9 cellular contexts compared by ENCODE assay signal in genomic region chr17:67260051-67260987, GRCh38. TPM values are rescaled to one million over a fixed set of nuclear protein-coding genes. Genes with fewer than 3 reads are reported as not detected.
DNase-seq lines count a peak whose midpoint lies in the region; TF ChIP-seq lines count a peak whose summit lies in the region.
"Had no signal": no experiment of that assay in that cellular context is flagged by ENCODE, and none has a peak within 500 bp of the region (broad histone marks: within the 10 kb centered on the region; RNA-seq: fewer than 3 reads in every experiment).

No MANE protein-coding gene starts in this region.

- intact Hi-C loops in PC-9 (cut with micrococcal nuclease; ENCODE audit: unreplicated experiment) (no loop called here), sigmoid colon (cut with DNase I) (no loop called here)

- H3K9me3 ChIP-seq in PC-9 (ENCODE audit: insufficient read depth, low read depth): no peaks in the 10 kb centered on the region
- H3K9me3 ChIP-seq in sigmoid colon: no peaks in the 10 kb centered on the region

- no peaks in the 10 kb centered on the region for H3K36me3 ChIP-seq in PC-9 (ENCODE audit: low read depth)
- H3K36me3 ChIP-seq in sigmoid colon: no peaks in the 10 kb centered on the region

- no peak for TF ChIP-seq EP300 in sigmoid colon (IDR thresholded peaks at IDR 0.05)

- WGBS in sigmoid colon, 2 donors: 15 to 46% methylated on average over 14 of the region's 14 CpGs

- peak overlapping the region; percentile 63; the same call in 1 of the 2 replicates for H2AFZ ChIP-seq in PC-9

- H3K9me2 ChIP-seq in PC-9 (ENCODE audit: insufficient read depth): no peaks in the 10 kb centered on the region

- POLR2A ChIA-PET in PC-9 (lab: Charles Lee; ENCODE audit: unreplicated experiment): no interaction called here

- peaks cover 9% of the 10 kb centered on the region; the same call in 1 of the 2 replicates for H3F3A ChIP-seq in PC-9 (ENCODE audit: insufficient read depth, low read depth)

- no peak for TF ChIP-seq POLR2A in sigmoid colon (IDR thresholded peaks at IDR 0.05)

- CTCF ChIA-PET in PC-9 (lab: Charles Lee): no interaction called here

- peak overlapping the region; percentile 20; the same call in 1 of the 2 replicates for H3K4me2 ChIP-seq in PC-9

- no peaks in the 10 kb centered on the region for H3K79me2 ChIP-seq in PC-9 (ENCODE audit: low read depth)

- H3K4me3 ChIP-seq in PC-9 (no peak overlapping the region), fibroblast of villous mesenchyme (ENCODE audit: low read depth, low read length) (no peak overlapping the region), sigmoid colon (no peak overlapping the region)

- DNase-seq in ELR (ENCODE audit: low read depth) (peak; percentile 44), PC-9 (no peak), fibroblast of villous mesenchyme (ENCODE audit: low read depth) (peak; percentile 94), sigmoid colon (peak; percentile 77), HuH-7.5 (ENCODE audit: low spot score) (no peak), substantia nigra (lab: John Stamatoyannopoulos, UW) (no peak), cerebellar cortex (ENCODE audit: low spot score) (no peak), UCSD-AML1 (lab: John Stamatoyannopoulos, UW; ENCODE audit: unreplicated experiment) (no peak)
- DNase-seq: T-cell had no signal

- no peak for TF ChIP-seq CTCF in PC-9 (conservative IDR thresholded peaks at IDR 0.05)
- TF ChIP-seq CTCF in fibroblast of villous mesenchyme (IDR thresholded peaks at IDR 0.05; ENCODE audit: insufficient read depth, low read depth, low read length): no peak
- no peak for TF ChIP-seq CTCF in sigmoid colon (IDR thresholded peaks at IDR 0.05)

- H3K27me3 ChIP-seq in PC-9 (ENCODE audit: insufficient read depth, low read depth) (no peaks in the 10 kb centered on the region), sigmoid colon (no peaks in the 10 kb centered on the region)

- BruUV-seq in PC-9 (replicated peaks; lab: Mats Ljungman, UMichigan): no TSS peak

- H3K27ac ChIP-seq in PC-9 (peak overlapping the region; percentile 5; the same call in 1 of the 2 replicates), sigmoid colon (peak overlapping the region; percentile 3 to 64 (median 46)), substantia nigra (ENCODE audit: low read depth, low read length, poor library complexity, severe bottlenecking) (no peak overlapping the region)

- peaks cover 12% of the 10 kb centered on the region for H3K4me1 ChIP-seq in PC-9 (replicated peaks; ENCODE audit: insufficient read depth)
- H3K4me1 ChIP-seq in sigmoid colon: no peaks in the 10 kb centered on the region

- no peaks in the 10 kb centered on the region for H4K20me1 ChIP-seq in PC-9 (ENCODE audit: insufficient read depth)

RNA-seq across cellular contexts. Expression of gene HELZ, which starts 15.3 kb away (rescaled TPM):
- total RNA-seq in PC-9 (2021) (35.1 and 38.0 TPM in 2 replicates), fibroblast of villous mesenchyme (53.1 and 89.8 TPM in 2 replicates), sigmoid colon (10 to 100 TPM; 31.7 to 61.5 (median 53.6) TPM)
- 1 to 10 TPM; 2.4 to 8.6 (median 6.0) TPM for polyA plus RNA-seq in sigmoid colon

Comparison
In these comparisons a context has a peak if more than half of its experiments do, and no peak if none do; other contexts are left out.
1. DNase-seq: peak in ELR (single experiment), fibroblast of villous mesenchyme (single experiment) and sigmoid colon (single experiment); none in PC-9 (0 of 2), HuH-7.5 (single experiment), substantia nigra (0 of 49), cerebellar cortex (single experiment) and UCSD-AML1 (single experiment).